In genomic region chr11:50155508-50155907, GRCh38 we compare ENCODE assay signal across 4 cellular contexts.
"Had no signal": no experiment of that assay in that cellular context is flagged by ENCODE, and none has a peak within 500 bp of the region (broad histone marks: within the 10 kb centered on the region; RNA-seq: fewer than 3 reads in every experiment).

No MANE protein-coding gene starts in this region.

- H3K4me3 Mint-ChIP-seq: GM23338, H9, IgD-negative memory B cell had no signal

- H3K27me3 Mint-ChIP-seq: IgD-negative memory B cell had no signal

- ATAC-seq: GM23338 had no signal

- H3K27ac Mint-ChIP-seq: GM23338, H9, IgD-negative memory B cell had no signal

- H3K36me3 Mint-ChIP-seq: IgD-negative memory B cell had no signal

- H3K4me2 ChIP-seq: GM23338 had no signal

- DNase-seq: H9, HCEC 1CT had no signal

- H3K4me3 ChIP-seq: GM23338 had no signal

- H2AFZ ChIP-seq: GM23338 had no signal

- H3K4me1 Mint-ChIP-seq: GM23338, H9, IgD-negative memory B cell had no signal
